1 cellular context compared by ENCODE assay signal in genomic region chrX:97797076-97797475, GRCh38.
TF ChIP-seq lines count a peak whose summit lies in the region.

No MANE protein-coding gene starts in this region.

TF ChIP-seq in H1, 55 proteins besides CTCF, POLR2A, EP300 and RAD21 (continued from another document):
- TF ChIP-seq CHD7 (IDR thresholded peaks at IDR 0.05; ENCODE audit: insufficient replicate concordance, low read length) (no peak), SIRT6 (IDR thresholded peaks at IDR 0.05; ENCODE audit: low read length) (no peak), BRCA1 (IDR thresholded peaks at IDR 0.05; ENCODE audit: low read depth, low read length) (no peak), SAP30 (IDR thresholded peaks at IDR 0.05; ENCODE audit: insufficient read depth, insufficient replicate concordance, low read length) (no peak), ASH2L (IDR thresholded peaks at IDR 0.05; ENCODE audit: low read length) (no peak), CBX8 (IDR thresholded peaks at IDR 0.05; ENCODE audit: borderline replicate concordance, low read depth, low read length) (no peak), CREB1 (IDR thresholded peaks at IDR 0.05) (no peak), SIX5 (IDR thresholded peaks at IDR 0.05; ENCODE audit: low read depth, low read length) (no peak)
